Comparison of ENCODE assay signal across 13 cellular contexts in the genomic region with DNA sequence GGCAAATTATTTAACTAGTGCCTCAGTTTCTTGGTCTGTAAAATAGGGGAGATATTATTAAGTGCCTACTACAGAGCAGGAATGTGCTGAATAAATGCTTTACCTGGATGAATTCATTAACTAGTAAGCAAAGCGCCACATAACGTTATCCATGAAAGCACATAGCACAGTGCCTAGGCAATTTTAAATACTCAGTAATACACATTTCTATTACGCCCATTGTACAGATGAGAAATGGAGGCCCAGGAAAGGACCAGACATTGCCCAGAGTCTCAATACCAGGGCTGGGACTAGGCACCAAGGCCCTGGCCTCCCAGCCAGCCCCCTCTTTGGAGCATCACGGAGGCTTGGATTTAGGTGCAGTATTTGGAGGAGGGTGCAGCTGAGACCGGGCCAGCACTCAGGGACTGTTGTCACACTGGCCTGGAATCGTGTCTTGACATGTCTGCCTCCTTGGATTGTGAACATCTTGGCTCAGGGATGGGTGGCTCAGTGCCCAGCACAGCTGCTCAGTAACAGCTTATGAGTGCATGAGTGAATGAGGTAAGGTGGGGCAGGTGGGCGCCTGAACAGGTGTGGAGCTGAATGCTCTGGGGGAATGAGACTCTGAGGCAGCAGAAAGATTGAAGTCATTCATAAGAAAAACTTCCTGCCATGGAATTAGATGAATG.
"Had no signal": no experiment of that assay in that cellular context is flagged by ENCODE, and none has a peak within 500 bp of the region (broad histone marks: within the 10 kb centered on the region; RNA-seq: fewer than 3 reads in every experiment).

No MANE protein-coding gene starts in this region.

- H3K27ac ChIP-seq: epithelial cell of prostate, lower lobe of right lung, testis had no signal

- DNase-seq: activated naive CD4-positive, alpha-beta T cell treated with anti-CD3 and anti-CD28 coated beads, Interleukin-2, amount 10 ng/mL, durations not matched to agents 7 days and 5 days; caudate nucleus; cortex of kidney; effector CD8-positive, alpha-beta T cell; hypothalamus; lower lobe of right lung; naive B cell; stimulated activated CD4-positive, alpha-beta T cell treated with anti-CD3 and anti-CD28 coated beads, Interleukin-4, amount 100 ng/mL, for 4 hours; stimulated activated naive CD8-positive, alpha-beta T cell treated with anti-CD3 and anti-CD28 coated beads, Interleukin-15, amount 100 ng/mL, for 72 hours; T-helper 9 cell; testis had no signal

- ATAC-seq: activated T-helper 17 cell treated with anti-CD3 and anti-CD28 coated beads, Interleukin-2, amount 50 U/mL, for 72 hours; lower lobe of right lung; stimulated activated naive CD8-positive, alpha-beta T cell treated with anti-CD3 and anti-CD28 coated beads, Interleukin-15, amount 100 ng/mL, for 72 hours had no signal
